8 cellular contexts compared by ENCODE assay signal in genomic region chr2:169573160-169573973, GRCh38. TPM values are rescaled to one million over a fixed set of nuclear protein-coding genes. Genes with fewer than 3 reads are reported as not detected.
DNase-seq lines count a peak whose midpoint lies in the region; ATAC-seq and TF ChIP-seq lines count a peak whose summit lies in the region.

FASTKD1 (minus strand) TSS chr2:169573865; CDS start chr2:169572029, 1,836 bp downstream.

- H3K79me2 ChIP-seq in SU-DHL-6 (ENCODE audit: insufficient read depth, low read length) (peaks cover 41% of the 10 kb centered on the region), parathyroid adenoma (peaks cover 10% of the 10 kb centered on the region)

- peak; percentile 60 to 90 for TF ChIP-seq EP300 in tibial nerve (IDR thresholded peaks at IDR 0.05)

- intact Hi-C loops in Right ventricle myocardium superior (cut with DNase I): no loop called here

- H3K9ac ChIP-seq in SU-DHL-6 (ENCODE audit: low read length) (peak within 1 kb of the TSS; percentile 60), parathyroid adenoma (peak within 1 kb of the TSS; percentile 31)

- peak within 1 kb of the TSS; percentile 85 for H3K27ac Mint-ChIP-seq in activated naive CD8-positive, alpha-beta T cell treated with anti-CD3 and anti-CD28 coated beads, Interleukin-2, amount 10 ng/mL, durations not matched to agents 7 days and 5 days

- H3K9me3 ChIP-seq in SU-DHL-6 (ENCODE audit: insufficient read depth, low read length) (no peaks in the 10 kb centered on the region), parathyroid adenoma (ENCODE audit: control insufficient read depth, low read length) (no peaks in the 10 kb centered on the region), tibial nerve (no peaks in the 10 kb centered on the region)

- peak; percentile 92 for DNase-seq in GM10266 (ENCODE audit: extremely low spot score)
- DNase-seq in NCI-H1105 (lab: John Stamatoyannopoulos, UW): peak; percentile 82
- peak; percentile 80 for DNase-seq in activated naive CD8-positive, alpha-beta T cell treated with anti-CD3 and anti-CD28 coated beads, Interleukin-2, amount 10 ng/mL, durations not matched to agents 7 days and 5 days
- peak; percentile 94 for DNase-seq in Right ventricle myocardium superior
- DNase-seq in tibial nerve (ENCODE audit: low spot score in 2 of 2): peak; percentile 64 to 79

- H3K4me3 Mint-ChIP-seq in activated naive CD8-positive, alpha-beta T cell treated with anti-CD3 and anti-CD28 coated beads, Interleukin-2, amount 10 ng/mL, durations not matched to agents 7 days and 5 days: peak within 1 kb of the TSS; percentile 95

- no peaks in the 10 kb centered on the region for H3K4me1 ChIP-seq in parathyroid adenoma
- peaks cover 0 to 18% (median 6%) of the 10 kb centered on the region in 4 donors for H3K4me1 ChIP-seq in tibial nerve

- ATAC-seq in HG02623 (IDR thresholded peaks at IDR 0.05; ENCODE audit: unreplicated experiment) (peak; percentile 98), Right ventricle myocardium superior (ENCODE audit: poor library complexity) (peak; percentile 99)
- ATAC-seq in activated naive CD8-positive, alpha-beta T cell treated with anti-CD3 and anti-CD28 coated beads, Interleukin-2, amount 10 ng/mL, durations not matched to agents 7 days and 5 days (ENCODE audit: low read depth): peak; percentile 98

- peaks cover 10% of the 10 kb centered on the region for H3K36me3 Mint-ChIP-seq in activated naive CD8-positive, alpha-beta T cell treated with anti-CD3 and anti-CD28 coated beads, Interleukin-2, amount 10 ng/mL, durations not matched to agents 7 days and 5 days

- H2AFZ ChIP-seq in SU-DHL-6 (ENCODE audit: low read depth, low read length, severe bottlenecking) (peak within 1 kb of the TSS; percentile 97), parathyroid adenoma (peak within 1 kb of the TSS; percentile 94)

- peaks cover 13% of the 10 kb centered on the region for H3K4me1 Mint-ChIP-seq in activated naive CD8-positive, alpha-beta T cell treated with anti-CD3 and anti-CD28 coated beads, Interleukin-2, amount 10 ng/mL, durations not matched to agents 7 days and 5 days

- H3K27ac ChIP-seq in SU-DHL-6 (ENCODE audit: low read depth, low read length) (0 out of 2 replicates have a peak within 1 kb of the TSS, but pooled peaks have one; percentile 1), parathyroid adenoma (peak within 1 kb of the TSS; percentile 70), tibial nerve (peak within 1 kb of the TSS; percentile 46 to 63 (median 60))

- TF ChIP-seq CTCF in GM10266 (IDR thresholded peaks at IDR 0.05; ENCODE audit: control insufficient read depth, insufficient read depth, low read depth, missing control alignments) (no peak), SU-DHL-6 (IDR thresholded peaks at IDR 0.05; ENCODE audit: insufficient read depth, low read length, poor library complexity, severe bottlenecking) (no peak), parathyroid adenoma (IDR thresholded peaks at IDR 0.05) (no peak), tibial nerve (IDR thresholded peaks at IDR 0.05) (no peak)

- no peaks in the 10 kb centered on the region; the same call in 1 of the 2 replicates for H4K20me1 ChIP-seq in SU-DHL-6 (ENCODE audit: low read depth, low read length)

- H3K4me3 ChIP-seq in SU-DHL-6 (ENCODE audit: insufficient read depth, low read length, poor library complexity, severe bottlenecking): peak within 1 kb of the TSS; percentile 66
- peak within 1 kb of the TSS; percentile 65 for H3K4me3 ChIP-seq in parathyroid adenoma (ENCODE audit: low read depth, low read length)
- peak within 1 kb of the TSS; percentile 48 to 64 (median 57) for H3K4me3 ChIP-seq in tibial nerve

- H3K27me3 ChIP-seq in SU-DHL-6 (ENCODE audit: low read length) (no peaks in the 10 kb centered on the region), parathyroid adenoma (ENCODE audit: control insufficient read depth, insufficient read depth, low read length) (no peaks in the 10 kb centered on the region), tibial nerve (no peaks in the 10 kb centered on the region)

- no peaks in the 10 kb centered on the region for H3F3A ChIP-seq in SU-DHL-6 (ENCODE audit: insufficient read depth)

- TF ChIP-seq POLR2A in tibial nerve (IDR thresholded peaks at IDR 0.05): peak in 1 of 2 donors; percentile 37

- no peaks in the 10 kb centered on the region; the same call in 1 of the 2 replicates for H3K36me3 ChIP-seq in SU-DHL-6 (ENCODE audit: low read length)
- no peaks in the 10 kb centered on the region for H3K36me3 ChIP-seq in parathyroid adenoma (ENCODE audit: control insufficient read depth, insufficient read depth, low read length)
- no peaks in the 10 kb centered on the region for H3K36me3 ChIP-seq in tibial nerve

- WGBS in tibial nerve, 2 donors: 1 to 2% methylated on average over 33 of the region's 33 CpGs

- no peaks in the 10 kb centered on the region for H3K27me3 Mint-ChIP-seq in activated naive CD8-positive, alpha-beta T cell treated with anti-CD3 and anti-CD28 coated beads, Interleukin-2, amount 10 ng/mL, durations not matched to agents 7 days and 5 days

- POLR2A ChIA-PET in activated naive CD8-positive, alpha-beta T cell treated with anti-CD3 and anti-CD28 coated beads, Interleukin-2, amount 10 ng/mL, durations not matched to agents 7 days and 5 days (lab: Charles Lee): interaction anchor here (1.1 to 2.6 kb wide), 5 partner anchors 11 to 255 kb away, joined by 3 to 26 read pairs (median 5); partner anchors contain the start of genes CFAP210, PHOSPHO2, PPIG and SSB

- peak within 1 kb of the TSS; percentile 94 for H3K4me2 ChIP-seq in SU-DHL-6 (ENCODE audit: low read depth, low read length, poor library complexity, severe bottlenecking)
- H3K4me2 ChIP-seq in parathyroid adenoma (ENCODE audit: low read length): peak within 1 kb of the TSS; percentile 70

- no peaks in the 10 kb centered on the region for H3K9me3 Mint-ChIP-seq in activated naive CD8-positive, alpha-beta T cell treated with anti-CD3 and anti-CD28 coated beads, Interleukin-2, amount 10 ng/mL, durations not matched to agents 7 days and 5 days

- H3K9me2 ChIP-seq in SU-DHL-6 (replicated peaks; ENCODE audit: insufficient read depth, low read length): no peaks in the 10 kb centered on the region

RNA-seq across cellular contexts. Expression of gene FASTKD1, which starts in this region (rescaled TPM):
- total RNA-seq in activated naive CD8-positive, alpha-beta T cell treated with anti-CD3 and anti-CD28 coated beads, Interleukin-2, amount 10 ng/mL, durations not matched to agents 7 days and 5 days: 10 to 100 TPM; 35.0 to 38.8 TPM
- total RNA-seq in Right ventricle myocardium superior (111 TPM), tibial nerve (10 to 100 TPM in 2 of 4 donors, 1 to 10 TPM in 2; 6.7 to 12.6 (median 9.3) TPM)

Comparison
In these comparisons a context has a peak if more than half of its experiments do, and no peak if none do; other contexts are left out.
1. Peak in every context shown above with its lines: DNase-seq, ATAC-seq, H3K4me3 ChIP-seq and H3K27ac ChIP-seq.
2. H3K27ac ChIP-seq: peak in every context shown above with its lines; median percentile 70 in parathyroid adenoma; 60 in tibial nerve; 1 in SU-DHL-6.